2 cellular contexts compared by ENCODE assay signal in the genomic region with DNA sequence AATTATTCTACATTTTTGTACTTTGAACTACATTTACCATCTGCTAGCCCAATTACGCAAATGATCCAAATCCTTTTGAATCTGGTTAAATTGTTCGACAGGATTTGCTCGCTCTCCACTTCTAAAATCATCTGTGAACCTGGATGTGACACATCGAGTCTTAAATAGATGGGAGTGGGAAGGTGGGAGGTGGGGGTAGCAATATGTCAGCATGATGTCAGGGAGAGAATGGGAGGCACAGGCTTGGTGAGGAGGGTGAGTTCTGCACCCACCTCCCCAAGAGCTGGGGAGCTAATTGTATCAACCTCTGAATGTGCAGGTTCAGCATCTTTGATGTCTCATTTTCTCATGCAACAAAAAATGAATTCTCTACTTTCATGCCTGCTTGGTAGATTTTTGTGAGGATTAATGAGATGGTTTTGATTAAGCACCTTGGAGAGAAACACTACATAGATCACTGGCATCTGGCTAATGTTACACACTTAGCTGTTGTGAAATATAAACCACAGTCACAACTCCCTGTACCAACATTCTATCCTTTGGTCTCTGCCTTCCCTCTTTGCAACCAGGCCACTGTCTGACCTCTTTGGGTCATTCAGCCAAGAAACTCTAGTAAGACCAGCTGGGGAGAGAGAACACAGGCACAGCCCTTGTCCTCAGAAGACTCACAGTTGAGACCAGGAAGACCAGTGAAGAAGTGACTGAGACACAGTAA.
TF ChIP-seq lines count a peak whose summit lies in the region.

No MANE protein-coding gene starts in this region.

TF ChIP-seq in SK-N-SH, 30 proteins besides CTCF, POLR2A, EP300 and RAD21:
- TF ChIP-seq, protein P1, sequence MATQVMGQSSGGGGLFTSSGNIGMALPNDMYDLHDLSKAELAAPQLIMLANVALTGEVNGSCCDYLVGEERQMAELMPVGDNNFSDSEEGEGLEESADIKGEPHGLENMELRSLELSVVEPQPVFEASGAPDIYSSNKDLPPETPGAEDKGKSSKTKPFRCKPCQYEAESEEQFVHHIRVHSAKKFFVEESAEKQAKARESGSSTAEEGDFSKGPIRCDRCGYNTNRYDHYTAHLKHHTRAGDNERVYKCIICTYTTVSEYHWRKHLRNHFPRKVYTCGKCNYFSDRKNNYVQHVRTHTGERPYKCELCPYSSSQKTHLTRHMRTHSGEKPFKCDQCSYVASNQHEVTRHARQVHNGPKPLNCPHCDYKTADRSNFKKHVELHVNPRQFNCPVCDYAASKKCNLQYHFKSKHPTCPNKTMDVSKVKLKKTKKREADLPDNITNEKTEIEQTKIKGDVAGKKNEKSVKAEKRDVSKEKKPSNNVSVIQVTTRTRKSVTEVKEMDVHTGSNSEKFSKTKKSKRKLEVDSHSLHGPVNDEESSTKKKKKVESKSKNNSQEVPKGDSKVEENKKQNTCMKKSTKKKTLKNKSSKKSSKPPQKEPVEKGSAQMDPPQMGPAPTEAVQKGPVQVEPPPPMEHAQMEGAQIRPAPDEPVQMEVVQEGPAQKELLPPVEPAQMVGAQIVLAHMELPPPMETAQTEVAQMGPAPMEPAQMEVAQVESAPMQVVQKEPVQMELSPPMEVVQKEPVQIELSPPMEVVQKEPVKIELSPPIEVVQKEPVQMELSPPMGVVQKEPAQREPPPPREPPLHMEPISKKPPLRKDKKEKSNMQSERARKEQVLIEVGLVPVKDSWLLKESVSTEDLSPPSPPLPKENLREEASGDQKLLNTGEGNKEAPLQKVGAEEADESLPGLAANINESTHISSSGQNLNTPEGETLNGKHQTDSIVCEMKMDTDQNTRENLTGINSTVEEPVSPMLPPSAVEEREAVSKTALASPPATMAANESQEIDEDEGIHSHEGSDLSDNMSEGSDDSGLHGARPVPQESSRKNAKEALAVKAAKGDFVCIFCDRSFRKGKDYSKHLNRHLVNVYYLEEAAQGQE (IDR thresholded peaks at IDR 0.05; ENCODE audit: low read depth, low read length) = peak; percentile 61; the same call in 1 of the 2 replicates
- no peak for TF ChIP-seq TCF12 (IDR thresholded peaks at IDR 0.05)
- no peak for TF ChIP-seq NFIC (IDR thresholded peaks at IDR 0.05; ENCODE audit: borderline replicate concordance)
- TF ChIP-seq, protein P2, sequence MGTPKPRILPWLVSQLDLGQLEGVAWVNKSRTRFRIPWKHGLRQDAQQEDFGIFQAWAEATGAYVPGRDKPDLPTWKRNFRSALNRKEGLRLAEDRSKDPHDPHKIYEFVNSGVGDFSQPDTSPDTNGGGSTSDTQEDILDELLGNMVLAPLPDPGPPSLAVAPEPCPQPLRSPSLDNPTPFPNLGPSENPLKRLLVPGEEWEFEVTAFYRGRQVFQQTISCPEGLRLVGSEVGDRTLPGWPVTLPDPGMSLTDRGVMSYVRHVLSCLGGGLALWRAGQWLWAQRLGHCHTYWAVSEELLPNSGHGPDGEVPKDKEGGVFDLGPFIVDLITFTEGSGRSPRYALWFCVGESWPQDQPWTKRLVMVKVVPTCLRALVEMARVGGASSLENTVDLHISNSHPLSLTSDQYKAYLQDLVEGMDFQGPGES (IDR thresholded peaks at IDR 0.05; ENCODE audit: low read depth, low read length) = no peak

TF ChIP-seq in WTC11, 78 proteins besides CTCF, POLR2A, EP300 and RAD21 (continued from another document):
- TF ChIP-seq EMX1 (CRISPR knock-in tag; IDR thresholded peaks at IDR 0.05) (no peak), ZBTB21 (CRISPR knock-in tag; IDR thresholded peaks at IDR 0.05; ENCODE audit: borderline replicate concordance) (no peak), MXD4 (CRISPR knock-in tag; IDR thresholded peaks at IDR 0.05; ENCODE audit: borderline replicate concordance) (no peak), FOXP1 (CRISPR knock-in tag; IDR thresholded peaks at IDR 0.05; ENCODE audit: borderline replicate concordance) (no peak), ATF1 (CRISPR knock-in tag; IDR thresholded peaks at IDR 0.05) (no peak), KAT7 (CRISPR knock-in tag; IDR thresholded peaks at IDR 0.05; ENCODE audit: borderline replicate concordance) (no peak), ZNF416 (CRISPR knock-in tag; IDR thresholded peaks at IDR 0.05) (no peak)
- TF ChIP-seq, protein P3, sequence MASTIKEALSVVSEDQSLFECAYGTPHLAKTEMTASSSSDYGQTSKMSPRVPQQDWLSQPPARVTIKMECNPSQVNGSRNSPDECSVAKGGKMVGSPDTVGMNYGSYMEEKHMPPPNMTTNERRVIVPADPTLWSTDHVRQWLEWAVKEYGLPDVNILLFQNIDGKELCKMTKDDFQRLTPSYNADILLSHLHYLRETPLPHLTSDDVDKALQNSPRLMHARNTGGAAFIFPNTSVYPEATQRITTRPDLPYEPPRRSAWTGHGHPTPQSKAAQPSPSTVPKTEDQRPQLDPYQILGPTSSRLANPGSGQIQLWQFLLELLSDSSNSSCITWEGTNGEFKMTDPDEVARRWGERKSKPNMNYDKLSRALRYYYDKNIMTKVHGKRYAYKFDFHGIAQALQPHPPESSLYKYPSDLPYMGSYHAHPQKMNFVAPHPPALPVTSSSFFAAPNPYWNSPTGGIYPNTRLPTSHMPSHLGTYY (CRISPR knock-in tag; IDR thresholded peaks at IDR 0.05) = no peak
- TF ChIP-seq, protein P4, sequence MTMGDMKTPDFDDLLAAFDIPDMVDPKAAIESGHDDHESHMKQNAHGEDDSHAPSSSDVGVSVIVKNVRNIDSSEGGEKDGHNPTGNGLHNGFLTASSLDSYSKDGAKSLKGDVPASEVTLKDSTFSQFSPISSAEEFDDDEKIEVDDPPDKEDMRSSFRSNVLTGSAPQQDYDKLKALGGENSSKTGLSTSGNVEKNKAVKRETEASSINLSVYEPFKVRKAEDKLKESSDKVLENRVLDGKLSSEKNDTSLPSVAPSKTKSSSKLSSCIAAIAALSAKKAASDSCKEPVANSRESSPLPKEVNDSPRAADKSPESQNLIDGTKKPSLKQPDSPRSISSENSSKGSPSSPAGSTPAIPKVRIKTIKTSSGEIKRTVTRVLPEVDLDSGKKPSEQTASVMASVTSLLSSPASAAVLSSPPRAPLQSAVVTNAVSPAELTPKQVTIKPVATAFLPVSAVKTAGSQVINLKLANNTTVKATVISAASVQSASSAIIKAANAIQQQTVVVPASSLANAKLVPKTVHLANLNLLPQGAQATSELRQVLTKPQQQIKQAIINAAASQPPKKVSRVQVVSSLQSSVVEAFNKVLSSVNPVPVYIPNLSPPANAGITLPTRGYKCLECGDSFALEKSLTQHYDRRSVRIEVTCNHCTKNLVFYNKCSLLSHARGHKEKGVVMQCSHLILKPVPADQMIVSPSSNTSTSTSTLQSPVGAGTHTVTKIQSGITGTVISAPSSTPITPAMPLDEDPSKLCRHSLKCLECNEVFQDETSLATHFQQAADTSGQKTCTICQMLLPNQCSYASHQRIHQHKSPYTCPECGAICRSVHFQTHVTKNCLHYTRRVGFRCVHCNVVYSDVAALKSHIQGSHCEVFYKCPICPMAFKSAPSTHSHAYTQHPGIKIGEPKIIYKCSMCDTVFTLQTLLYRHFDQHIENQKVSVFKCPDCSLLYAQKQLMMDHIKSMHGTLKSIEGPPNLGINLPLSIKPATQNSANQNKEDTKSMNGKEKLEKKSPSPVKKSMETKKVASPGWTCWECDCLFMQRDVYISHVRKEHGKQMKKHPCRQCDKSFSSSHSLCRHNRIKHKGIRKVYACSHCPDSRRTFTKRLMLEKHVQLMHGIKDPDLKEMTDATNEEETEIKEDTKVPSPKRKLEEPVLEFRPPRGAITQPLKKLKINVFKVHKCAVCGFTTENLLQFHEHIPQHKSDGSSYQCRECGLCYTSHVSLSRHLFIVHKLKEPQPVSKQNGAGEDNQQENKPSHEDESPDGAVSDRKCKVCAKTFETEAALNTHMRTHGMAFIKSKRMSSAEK (CRISPR knock-in tag; IDR thresholded peaks at IDR 0.05; ENCODE audit: borderline replicate concordance) = no peak
- TF ChIP-seq, protein P5, sequence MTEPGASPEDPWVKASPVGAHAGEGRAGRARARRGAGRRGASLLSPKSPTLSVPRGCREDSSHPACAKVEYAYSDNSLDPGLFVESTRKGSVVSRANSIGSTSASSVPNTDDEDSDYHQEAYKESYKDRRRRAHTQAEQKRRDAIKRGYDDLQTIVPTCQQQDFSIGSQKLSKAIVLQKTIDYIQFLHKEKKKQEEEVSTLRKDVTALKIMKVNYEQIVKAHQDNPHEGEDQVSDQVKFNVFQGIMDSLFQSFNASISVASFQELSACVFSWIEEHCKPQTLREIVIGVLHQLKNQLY (CRISPR knock-in tag; IDR thresholded peaks at IDR 0.05) = no peak
- TF ChIP-seq, protein P6, sequence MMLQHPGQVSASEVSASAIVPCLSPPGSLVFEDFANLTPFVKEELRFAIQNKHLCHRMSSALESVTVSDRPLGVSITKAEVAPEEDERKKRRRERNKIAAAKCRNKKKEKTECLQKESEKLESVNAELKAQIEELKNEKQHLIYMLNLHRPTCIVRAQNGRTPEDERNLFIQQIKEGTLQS (CRISPR knock-in tag; conservative IDR thresholded peaks at IDR 0.05) = no peak
- TF ChIP-seq, protein P7, sequence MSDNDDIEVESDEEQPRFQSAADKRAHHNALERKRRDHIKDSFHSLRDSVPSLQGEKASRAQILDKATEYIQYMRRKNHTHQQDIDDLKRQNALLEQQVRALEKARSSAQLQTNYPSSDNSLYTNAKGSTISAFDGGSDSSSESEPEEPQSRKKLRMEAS (CRISPR knock-in tag; IDR thresholded peaks at IDR 0.05) = no peak
- TF ChIP-seq, protein P8, sequence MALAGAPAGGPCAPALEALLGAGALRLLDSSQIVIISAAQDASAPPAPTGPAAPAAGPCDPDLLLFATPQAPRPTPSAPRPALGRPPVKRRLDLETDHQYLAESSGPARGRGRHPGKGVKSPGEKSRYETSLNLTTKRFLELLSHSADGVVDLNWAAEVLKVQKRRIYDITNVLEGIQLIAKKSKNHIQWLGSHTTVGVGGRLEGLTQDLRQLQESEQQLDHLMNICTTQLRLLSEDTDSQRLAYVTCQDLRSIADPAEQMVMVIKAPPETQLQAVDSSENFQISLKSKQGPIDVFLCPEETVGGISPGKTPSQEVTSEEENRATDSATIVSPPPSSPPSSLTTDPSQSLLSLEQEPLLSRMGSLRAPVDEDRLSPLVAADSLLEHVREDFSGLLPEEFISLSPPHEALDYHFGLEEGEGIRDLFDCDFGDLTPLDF (CRISPR knock-in tag; IDR thresholded peaks at IDR 0.05) = no peak
